In the genomic region with DNA sequence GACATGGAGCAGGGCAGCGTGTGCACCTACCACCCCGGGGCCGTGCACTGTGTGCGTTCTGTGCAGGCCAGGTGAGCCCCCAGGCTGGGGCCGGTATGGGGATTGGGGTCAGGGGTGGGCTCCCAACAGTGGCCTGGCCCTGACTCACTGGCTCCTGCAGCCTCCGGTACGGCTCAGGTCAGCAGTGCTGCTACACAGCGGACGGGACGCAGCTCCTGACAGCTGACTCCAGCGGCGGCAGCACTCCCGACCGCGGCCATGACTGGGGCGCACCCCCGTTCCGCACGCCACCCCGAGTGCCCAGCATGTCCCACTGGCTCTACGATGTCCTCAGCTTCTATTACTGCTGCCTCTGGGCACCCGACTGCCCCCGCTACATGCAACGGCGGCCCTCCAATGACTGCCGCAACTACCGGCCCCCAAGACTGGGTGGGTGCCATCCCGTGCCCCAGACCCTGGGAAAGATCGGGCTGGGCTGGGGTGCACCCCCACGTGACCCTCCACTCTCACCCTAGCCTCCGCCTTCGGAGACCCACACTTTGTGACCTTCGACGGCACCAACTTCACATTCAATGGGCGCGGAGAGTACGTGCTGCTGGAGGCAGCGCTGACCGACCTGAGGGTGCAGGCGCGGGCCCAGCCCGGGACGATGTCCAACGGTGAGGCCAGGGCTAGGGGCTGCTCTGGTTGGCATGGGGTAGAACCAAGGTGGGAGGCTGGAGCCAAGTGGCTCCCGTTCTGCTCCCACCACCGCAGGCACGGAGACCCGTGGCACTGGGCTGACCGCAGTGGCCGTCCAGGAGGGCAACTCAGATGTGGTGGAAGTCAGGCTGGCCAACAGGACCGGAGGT, we compare ENCODE assay signal across 21 cellular contexts. TPM values are rescaled to one million over a fixed set of nuclear protein-coding genes. Genes with fewer than 3 reads are reported as not detected.
DNase-seq lines count a peak whose midpoint lies in the region; ATAC-seq, FAIRE-seq and TF ChIP-seq lines count a peak whose summit lies in the region.
"Had no signal": no experiment of that assay in that cellular context is flagged by ENCODE, and none has a peak within 500 bp of the region (broad histone marks: within the 10 kb centered on the region; RNA-seq: fewer than 3 reads in every experiment).

No MANE protein-coding gene starts in this region.

- H4K91ac ChIP-seq in IMR-90 (ENCODE audit: insufficient read depth, low read depth, low read length) = no peak overlapping the region; the same call in 1 of the 2 replicates

- H3K9ac ChIP-seq in IMR-90 (ENCODE audit: low read depth, low read length) (no peak overlapping the region), kidney (ENCODE audit: low read length in 2 of 2) (no peak overlapping the region)
- H3K9ac ChIP-seq: BLaER1 had no signal

- no peak overlapping the region for H2BK15ac ChIP-seq in IMR-90 (ENCODE audit: low read depth, low read length)

- H3K9me1 ChIP-seq in IMR-90 (ENCODE audit: insufficient read depth, low read length) = no peaks in the 10 kb centered on the region; the same call in 1 of the 2 replicates

- H2AK9ac ChIP-seq in IMR-90 (replicated peaks; ENCODE audit: low read depth, low read length, poor library complexity) = no peak overlapping the region

- H3K27ac ChIP-seq in right atrium auricular region = no peak overlapping the region
- H3K27ac ChIP-seq in IMR-90 (ENCODE audit: insufficient read depth, low read length) = no peak overlapping the region
- H3K27ac ChIP-seq in kidney (ENCODE audit: low read depth in 2 of 2, low read length in 2 of 2) = no peak overlapping the region
- no peak overlapping the region for H3K27ac ChIP-seq in sigmoid colon
- H3K27ac ChIP-seq: BLaER1, SJCRH30 had no signal

- no peak for FAIRE-seq in kidney (lab: Jason Lieb, UNC)
- FAIRE-seq: H54 had no signal

- H3K23ac ChIP-seq in IMR-90 (ENCODE audit: low read depth, low read length) = no peak overlapping the region

- TF ChIP-seq EP300 in sigmoid colon (IDR thresholded peaks at IDR 0.05) = no peak

- dilution Hi-C loops in IMR-90 (cut with HindIII; ENCODE audit: low sequenced_read_pairs, unreplicated experiment) = no loop called here

- in situ Hi-C loops in IMR-90 (cut with MboI; ENCODE audit: low sequenced_read_pairs) = no loop called here

- H2BK120ac ChIP-seq in IMR-90 (ENCODE audit: low read depth, low read length) = no peak overlapping the region

- H3K9me3 ChIP-seq in right atrium auricular region = no peaks in the 10 kb centered on the region
- no peaks in the 10 kb centered on the region for H3K9me3 ChIP-seq in IMR-90 (ENCODE audit: control insufficient read depth, insufficient read depth, low read length)
- H3K9me3 ChIP-seq in kidney (ENCODE audit: control insufficient read depth in 1 of 2, low read length in 2 of 2) = no peaks in the 10 kb centered on the region
- H3K9me3 ChIP-seq in sigmoid colon = no peaks in the 10 kb centered on the region
- H3K9me3 ChIP-seq: BLaER1, SJCRH30 had no signal

- no peak overlapping the region for H4K5ac ChIP-seq in IMR-90 (ENCODE audit: low read depth, low read length)

- no peak overlapping the region for H3K14ac ChIP-seq in IMR-90 (replicated peaks; ENCODE audit: low read depth, low read length)

- no peak for TF ChIP-seq CTCF in right atrium auricular region (IDR thresholded peaks at IDR 0.05)
- no peak for TF ChIP-seq CTCF in IMR-90 (conservative IDR thresholded peaks at IDR 0.05; ENCODE audit: low read depth, low read length)
- TF ChIP-seq CTCF in kidney (IDR thresholded peaks at IDR 0.05; ENCODE audit: borderline replicate concordance, extremely low read depth, insufficient read depth) = no peak
- TF ChIP-seq CTCF in sigmoid colon (IDR thresholded peaks at IDR 0.05) = no peak

- H2AFZ ChIP-seq in IMR-90 (replicated peaks; ENCODE audit: low read length, poor library complexity) = no peak overlapping the region

- TF ChIP-seq RAD21 in IMR-90 (IDR thresholded peaks at IDR 0.05; ENCODE audit: low read length) = no peak

- no peak overlapping the region for H2BK5ac ChIP-seq in IMR-90 (ENCODE audit: low read depth, low read length, poor library complexity, severe bottlenecking)

- no peak overlapping the region for H3K18ac ChIP-seq in IMR-90 (ENCODE audit: low read depth, low read length)

- no peaks in the 10 kb centered on the region for H4K20me1 ChIP-seq in IMR-90 (ENCODE audit: insufficient read depth, low read length)
- H4K20me1 ChIP-seq: BLaER1 had no signal

- H3K79me1 ChIP-seq in IMR-90 (ENCODE audit: low read depth in 1 of 2, low read length in 2 of 2) = no peaks in the 10 kb centered on the region

- BruUV-seq in IMR-90 (replicated peaks; lab: Mats Ljungman, UMichigan) = no TSS peak

- CTCF ChIA-PET in IMR-90 (lab: Yijun Ruan, JAX) = interaction anchor here (1.1 kb wide), 1 partner anchor 62 kb away, joined by 3 read pairs; no protein-coding TSS in a partner anchor

- intact Hi-C loops in left ventricle myocardium superior (cut with micrococcal nuclease) (no loop called here), IMR-90 (cut with micrococcal nuclease) (loop anchor here (5.0 kb wide), 1 partner anchor 342 kb away; no protein-coding TSS in a partner anchor), kidney (cut with DNase I) (no loop called here), sigmoid colon (cut with DNase I) (no loop called here)

- H3K36me3 ChIP-seq in right atrium auricular region = no peaks in the 10 kb centered on the region
- no peaks in the 10 kb centered on the region for H3K36me3 ChIP-seq in IMR-90 (ENCODE audit: control insufficient read depth, insufficient read depth, low read length)
- peaks cover 0 to 3% of the 10 kb centered on the region in 2 donors for H3K36me3 ChIP-seq in kidney (ENCODE audit: control insufficient read depth in 1 of 2, insufficient read depth in 2 of 2, low read length in 2 of 2)
- peaks cover 0 to 5% (median 0%) of the 10 kb centered on the region in 4 donors for H3K36me3 ChIP-seq in sigmoid colon
- H3K36me3 ChIP-seq: BLaER1, SJCRH30 had no signal

- no peak overlapping the region for H2BK20ac ChIP-seq in IMR-90 (ENCODE audit: low read depth, low read length)

- no peak overlapping the region for H3K56ac ChIP-seq in IMR-90 (ENCODE audit: extremely low read depth, insufficient read depth, low read length)

- H2AK5ac ChIP-seq in IMR-90 (ENCODE audit: low read depth, low read length) = 0 out of 2 replicates have a peak overlapping the region, but pooled peaks have one; percentile 28

- peaks cover 0 to 36% of the 10 kb centered on the region in 2 donors for H3K4me1 ChIP-seq in right atrium auricular region
- H3K4me1 ChIP-seq in IMR-90 (ENCODE audit: control insufficient read depth, insufficient read depth, low read length) = peaks cover 10% of the 10 kb centered on the region
- H3K4me1 ChIP-seq in kidney (ENCODE audit: control insufficient read depth in 1 of 2, insufficient read depth in 1 of 2, low read depth in 1 of 2, low read length in 2 of 2) = peaks cover 8 to 33% of the 10 kb centered on the region in 2 donors
- H3K4me1 ChIP-seq in sigmoid colon = peaks cover 0 to 41% (median 30%) of the 10 kb centered on the region in 4 donors
- H3K4me1 ChIP-seq: SJCRH30 had no signal

- POLR2A ChIA-PET in IMR-90 (lab: Charles Lee; ENCODE audit: unreplicated experiment) = no interaction called here

- ATAC-seq in left ventricle myocardium superior = no peak
- no peak for ATAC-seq in IMR-90 (ENCODE audit: low read depth)
- ATAC-seq in HG02759 (IDR thresholded peaks at IDR 0.05; ENCODE audit: unreplicated experiment) = no peak

- no peak overlapping the region for H3K4me2 ChIP-seq in IMR-90 (ENCODE audit: low read depth, low read length)
- H3K4me2 ChIP-seq: BLaER1 had no signal

- H4K8ac ChIP-seq in IMR-90 (ENCODE audit: low read depth in 2 of 2, low read length in 2 of 2) = no peak overlapping the region

- TF ChIP-seq POLR2A in IMR-90 (IDR thresholded peaks at IDR 0.05; ENCODE audit: low read depth, low read length) (no peak), sigmoid colon (IDR thresholded peaks at IDR 0.05) (no peak), erythroblast (IDR thresholded peaks at IDR 0.05; ENCODE audit: low read length) (no peak)

- H3K27me3 ChIP-seq in right atrium auricular region (no peaks in the 10 kb centered on the region), IMR-90 (ENCODE audit: control insufficient read depth, insufficient read depth, low read length) (no peaks in the 10 kb centered on the region), sigmoid colon (no peaks in the 10 kb centered on the region)
- H3K27me3 ChIP-seq: BLaER1, SJCRH30 had no signal

- no peak overlapping the region for H3K4ac ChIP-seq in IMR-90 (ENCODE audit: low read depth, low read length)

- DNase-seq in left ventricle myocardium superior (peak; percentile 28), right atrium auricular region (ENCODE audit: low spot score) (no peak), IMR-90 (no peak), kidney (peak; percentile 68), sigmoid colon (peak; percentile 59), NCI-H82 (lab: John Stamatoyannopoulos, UW) (no peak), erythroblast (lab: John Stamatoyannopoulos, UW) (no peak)
- DNase-seq: CD4-positive, alpha-beta T cell; COR-L47; DMS79; HFFc6; KBM-7; NCI-H1092; NCI-H1436 treated with DMSO at 0.1 percent for 48 hours; NCI-H1930; NCI-H2227 treated with DMSO at 0.1 percent for 48 hours; NCI-H510A; SJCRH30 had no signal

- no peak overlapping the region for H3K4me3 ChIP-seq in right atrium auricular region
- no peak overlapping the region for H3K4me3 ChIP-seq in IMR-90 (ENCODE audit: insufficient read depth, low read depth, low read length)
- no peak overlapping the region for H3K4me3 ChIP-seq in kidney (ENCODE audit: low read length in 2 of 2)
- no peak overlapping the region for H3K4me3 ChIP-seq in sigmoid colon
- H3K4me3 ChIP-seq: BLaER1, SJCRH30 had no signal

- WGBS in IMR-90 (ENCODE audit: extremely low coverage in 2 of 2, insufficient read length in 1 of 2), 2 experiments = 95% methylated on average over 21 of the region's 51 CpGs; no CpG with 5 or more reads in 1 of the 2 experiments
- 93 to 95% methylated on average over 51 of the region's 51 CpGs for WGBS in sigmoid colon, 2 donors

RNA-seq across cellular contexts. Expression of a gene that starts 4.4 kb away (rescaled TPM):
- 3.3 TPM for total RNA-seq in left ventricle myocardium superior
- 1 to 10 TPM; 4.9 to 9.5 TPM for total RNA-seq in right atrium auricular region
- 0.18 and 0.28 TPM in 2 replicates for total RNA-seq in IMR-90 (2012; rRNA removed)
- polyA plus RNA-seq in IMR-90 (2012; rRNA removed) = 1.6 and 2.4 TPM in 2 replicates
- 1.1 and 1.9 TPM in 2 replicates for polyA plus RNA-seq in IMR-90 (2012; cell fraction: cytosol; rRNA removed)
- polyA plus RNA-seq in IMR-90 (2012; cell fraction: nucleus; rRNA removed; ENCODE audit: low replicate concordance) = 1.9 and 4.1 TPM in 2 replicates
- total RNA-seq in kidney = 14.8 TPM
- polyA plus RNA-seq in kidney (ENCODE audit: insufficient read depth, low read depth, low replicate concordance) = 25.2 TPM
- 1 to 10 TPM; 1.2 to 8.6 (median 3.8) TPM for total RNA-seq in sigmoid colon
- polyA plus RNA-seq in sigmoid colon = 1 to 10 TPM in 1 of 3 donors, not detected in 2; 2.6 TPM
- total RNA-seq: SJCRH30 had no signal

RNA-seq across cellular contexts. Expression of a gene that starts 59.2 kb away (rescaled TPM):
- total RNA-seq in left ventricle myocardium superior = 19.8 TPM
- total RNA-seq in right atrium auricular region = 10 to 100 TPM; 36.2 to 58.7 TPM
- total RNA-seq in IMR-90 (2012; rRNA removed) = 0.18 and 0.28 TPM in 2 replicates
- 3.1 and 5.8 TPM in 2 replicates for polyA plus RNA-seq in IMR-90 (2012; rRNA removed)
- polyA plus RNA-seq in IMR-90 (2012; cell fraction: cytosol; rRNA removed) = 0.58 and 3.1 TPM in 2 replicates
- polyA plus RNA-seq in IMR-90 (2012; cell fraction: nucleus; rRNA removed; ENCODE audit: low replicate concordance) = 15.2 and 20.3 TPM in 2 replicates
- total RNA-seq in kidney = 103 TPM
- 63.2 TPM for polyA plus RNA-seq in kidney (ENCODE audit: insufficient read depth, low read depth, low replicate concordance)
- 10 to 100 TPM; 15.3 to 35.2 (median 24.5) TPM for total RNA-seq in sigmoid colon
- polyA plus RNA-seq in sigmoid colon = 10 to 100 TPM in 1 of 3 donors, 1 to 10 TPM in 2; 2.8 to 26.2 (median 4.8) TPM
- total RNA-seq: CD4-positive, alpha-beta T cell had no signal

Comparison
In these comparisons a context has a peak if more than half of its experiments do, and no peak if none do; other contexts are left out.
1. DNase-seq: peak in left ventricle myocardium superior (single experiment), kidney (single experiment) and sigmoid colon (single experiment); none in right atrium auricular region (single experiment), IMR-90 (single experiment), NCI-H82 (single experiment) and erythroblast (0 of 2).
2. RNA of a gene that starts 59.2 kb away (total RNA-seq): 103 TPM in kidney (single experiment), 36.2 to 58.7 TPM in right atrium auricular region, 15.3 to 35.2 TPM in sigmoid colon and 19.8 TPM in left ventricle myocardium superior (single experiment); 0.18 to 0.28 TPM in IMR-90; every median in the first group is over 10 times any median in the second.